16 cellular contexts compared by ENCODE assay signal in the genomic region with DNA sequence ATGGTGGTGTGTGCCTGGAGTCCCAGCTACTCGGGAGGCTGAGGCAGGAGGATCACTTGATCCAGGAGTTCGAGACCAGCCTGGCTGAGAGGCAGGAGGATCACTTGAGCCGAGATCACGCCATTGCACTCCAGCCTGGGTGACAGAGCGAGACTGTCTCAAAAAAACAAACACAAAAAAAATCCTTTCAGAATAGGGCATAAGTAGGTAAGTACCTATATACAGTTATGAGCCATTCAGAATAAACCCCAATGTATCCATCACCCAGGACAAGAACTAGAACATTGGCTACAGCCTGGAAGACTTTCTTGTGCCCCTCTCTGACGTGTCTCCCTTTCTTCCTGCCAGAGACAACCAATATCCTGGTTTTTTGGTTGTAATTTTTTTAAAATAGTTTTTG. TPM values are rescaled to one million over a fixed set of nuclear protein-coding genes. Genes with fewer than 3 reads are reported as not detected.
DNase-seq lines count a peak whose midpoint lies in the region; ATAC-seq, FAIRE-seq and TF ChIP-seq lines count a peak whose summit lies in the region.
"Had no signal": no experiment of that assay in that cellular context is flagged by ENCODE, and none has a peak within 500 bp of the region (broad histone marks: within the 10 kb centered on the region; RNA-seq: fewer than 3 reads in every experiment).

No MANE protein-coding gene starts in this region.

- 73% methylated on average over 6 of the region's 6 CpGs for WGBS in K562 (ENCODE audit: insufficient coverage, low coverage, missing lambda C conversion rate)

- peaks cover 85 to 90% of the 10 kb centered on the region in 2 experiments for H3K4me1 ChIP-seq in HCT116 (ENCODE audit: control insufficient read depth in 1 of 2, insufficient read depth in 2 of 2, low read length in 2 of 2)
- H3K4me1 ChIP-seq in K562 (replicated peaks in 1 of 2; ENCODE audit: control insufficient read depth in 2 of 2, insufficient read depth in 2 of 2, low read length in 2 of 2), result peaks cover 18% of the 10 kb centered on the region in 2 experiments

- peaks cover 4% of the 10 kb centered on the region for H3K9me1 ChIP-seq in K562 (ENCODE audit: control insufficient read depth, insufficient read depth, low read length)

- no peaks in the 10 kb centered on the region; the same call in 1 of the 2 replicates for H3K27me3 Mint-ChIP-seq in HFFc6 (ENCODE audit: insufficient read depth)
- no peaks in the 10 kb centered on the region for H3K27me3 Mint-ChIP-seq in type B pancreatic cell
- H3K27me3 Mint-ChIP-seq: B cell had no signal

- POLR2A ChIA-PET in HCT116 (lab: Charles Lee), result no interaction called here
- POLR2A ChIA-PET in K562 (lab: Yijun Ruan, JAX), result interaction anchor here (0.6 to 1.1 kb wide), 2 partner anchors 10 to 17 kb away, joined by 3 read pairs; no protein-coding TSS in a partner anchor

- in situ Hi-C loops in K562 (cut with MboI), result no loop called here

- peaks cover 8% of the 10 kb centered on the region; the same call in 1 of the 2 replicates for H3K9me3 Mint-ChIP-seq in HFFc6
- no peaks in the 10 kb centered on the region for H3K9me3 Mint-ChIP-seq in type B pancreatic cell
- H3K9me3 Mint-ChIP-seq: CD8-positive, alpha-beta T cell; H9; IgD-negative memory B cell had no signal

- no peaks in the 10 kb centered on the region; the same call in 1 of the 2 replicates for H3K79me2 ChIP-seq in HCT116 (ENCODE audit: insufficient read depth, low read length)
- no peaks in the 10 kb centered on the region for H3K79me2 ChIP-seq in K562 (ENCODE audit: control insufficient read depth, insufficient read depth, low read length)

- H3K36me3 ChIP-seq in HCT116 (ENCODE audit: control insufficient read depth in 1 of 2, insufficient read depth in 2 of 2, low read length in 2 of 2) (no peaks in the 10 kb centered on the region), K562 (ENCODE audit: control insufficient read depth, insufficient read depth, low read length) (no peaks in the 10 kb centered on the region)
- H3K36me3 ChIP-seq: BLaER1 treated with 17β-estradiol and CSF1 and Interleukin-3, amounts not matched to agents 10 nM and 100 nM had no signal

- H3K4me3 Mint-ChIP-seq in HFFc6 (no peak overlapping the region), type B pancreatic cell (no peak overlapping the region)
- H3K4me3 Mint-ChIP-seq: B cell; CD8-positive, alpha-beta T cell; H9; IgD-negative memory B cell had no signal

- no peak overlapping the region for H3K9ac ChIP-seq in HCT116 (ENCODE audit: low read length)
- no peak overlapping the region for H3K9ac ChIP-seq in K562 (ENCODE audit: insufficient read depth in 1 of 2, low read depth in 2 of 2, low read length in 2 of 2)
- H3K9ac ChIP-seq: BLaER1 treated with 17β-estradiol and CSF1 and Interleukin-3, amounts not matched to agents 10 nM and 100 nM had no signal

- TF ChIP-seq RAD21 in HCT116 (IDR thresholded peaks at IDR 0.05; ENCODE audit: low read depth), result no peak
- no peak for TF ChIP-seq RAD21 in K562 (CRISPR knock-in tag; conservative IDR thresholded peaks at IDR 0.05 in 1 of 2, IDR thresholded peaks at IDR 0.05 in 1 of 2)

- BruUV-seq in HCT116 (replicated peaks; lab: Mats Ljungman, UMichigan) (no TSS peak), K562 (replicated peaks; lab: Mats Ljungman, UMichigan) (no TSS peak)

- RAD21 ChIA-PET in HCT116 (lab: Charles Lee; ENCODE audit: low non-redundant PET in 1 of 2, low total read pairs in 2 of 2, uncharacterized antibody in 2 of 2, unreplicated experiment in 2 of 2), result no interaction called here

- no peak for FAIRE-seq in K562 (lab: Jason Lieb, UNC)
- FAIRE-seq: H1 had no signal

- intact Hi-C loops in HCT116 (cut with micrococcal nuclease), result loop anchor here (5.0 kb wide), 1 partner anchor 81 kb away; no protein-coding TSS in a partner anchor
- intact Hi-C loops in K562 (cut with micrococcal nuclease), result no loop called here

- H4K20me1 ChIP-seq in HCT116 (ENCODE audit: insufficient read depth) (no peaks in the 10 kb centered on the region), K562 (replicated peaks; ENCODE audit: control insufficient read depth, insufficient read depth, low read length) (no peaks in the 10 kb centered on the region)

- H3K27ac ChIP-seq in HCT116 (ENCODE audit: low read depth, low read length), result peak overlapping the region; percentile 73
- H3K27ac ChIP-seq in K562 (ENCODE audit: extremely low read depth, low read depth, low read length), result no peak overlapping the region
- H3K27ac ChIP-seq: HL-60 had no signal

- TF ChIP-seq CTCF in HCT116 (IDR thresholded peaks at IDR 0.05 in 2 of 3, conservative IDR thresholded peaks at IDR 0.05 in 1 of 3; ENCODE audit: borderline replicate concordance in 1 of 3, insufficient read depth in 1 of 3, low read depth in 2 of 3, low read length in 2 of 3) (no peak), HFFc6 (IDR thresholded peaks at IDR 0.05) (no peak), K562 (IDR thresholded peaks at IDR 0.05 in 2 of 3, conservative IDR thresholded peaks at IDR 0.05 in 1 of 3; ENCODE audit: insufficient read depth in 2 of 3, low read depth in 1 of 3, low read length in 3 of 3) (no peak), type B pancreatic cell (conservative IDR thresholded peaks at IDR 0.05) (no peak)

- H3K27me3 ChIP-seq in HCT116 (ENCODE audit: insufficient read depth, low read length), result no peaks in the 10 kb centered on the region
- no peaks in the 10 kb centered on the region for H3K27me3 ChIP-seq in K562 (ENCODE audit: control insufficient read depth in 2 of 2, insufficient read depth in 2 of 2, low read length in 2 of 2)

- DNase-seq in HCT116 (ENCODE audit: low read depth, low spot score) (no peak), HFFc6 (no peak), K562 (ENCODE audit: extremely low read depth in 1 of 4, low spot score in 3 of 4) (no peak), type B pancreatic cell (ENCODE audit: extremely low spot score, unreplicated experiment) (peak; percentile 16), mesenteric fat pad (ENCODE audit: low spot score) (no peak)
- DNase-seq: Calu3, DMS79 treated with DMSO at 0.1 percent for 48 hours, GF-D8, H9 had no signal

- no peaks in the 10 kb centered on the region for H3K9me3 ChIP-seq in HCT116 (ENCODE audit: control insufficient read depth in 1 of 2, insufficient read depth in 1 of 2, low read depth in 1 of 2, low read length in 2 of 2)
- no peaks in the 10 kb centered on the region for H3K9me3 ChIP-seq in K562 (replicated peaks; ENCODE audit: control insufficient read depth, insufficient read depth, low read depth, low read length)

- H3K4me3 ChIP-seq in HCT116 (replicated peaks in 1 of 2; ENCODE audit: low read depth in 1 of 2, low read length in 2 of 2) (no peak overlapping the region), K562 (no peak overlapping the region)
- H3K4me3 ChIP-seq: BLaER1 treated with 17β-estradiol and CSF1 and Interleukin-3, amounts not matched to agents 10 nM and 100 nM had no signal

- peak overlapping the region; percentile 26 for H3K27ac Mint-ChIP-seq in HFFc6
- no peak overlapping the region for H3K27ac Mint-ChIP-seq in type B pancreatic cell
- H3K27ac Mint-ChIP-seq: B cell; CD8-positive, alpha-beta T cell; H9 had no signal

- ATAC-seq in HCT116 (no peak), K562 (no peak), SK-N-SH treated with all-trans-retinoic acid at 6 μM for 48 hours (no peak)
- ATAC-seq: CD8-positive, alpha-beta T cell had no signal

- CTCF ChIA-PET in HCT116 (lab: Charles Lee), result no interaction called here
- CTCF ChIA-PET in K562 (lab: Yijun Ruan, JAX; ENCODE audit: low intra/inter-chr PET ratio), result no interaction called here

- H3K4me1 Mint-ChIP-seq in HFFc6 (ENCODE audit: low read depth), result peaks cover 80% of the 10 kb centered on the region
- peaks cover 29% of the 10 kb centered on the region for H3K4me1 Mint-ChIP-seq in type B pancreatic cell (ENCODE audit: unreplicated experiment)

- H3K36me3 Mint-ChIP-seq in HFFc6 (ENCODE audit: low read depth) (peaks cover 15% of the 10 kb centered on the region), type B pancreatic cell (peaks cover 3% of the 10 kb centered on the region)
- H3K36me3 Mint-ChIP-seq: CD8-positive, alpha-beta T cell had no signal

- no peak for TF ChIP-seq EP300 in K562 (IDR thresholded peaks at IDR 0.05; ENCODE audit: low read length)

- no peak for TF ChIP-seq POLR2A in HCT116 (IDR thresholded peaks at IDR 0.05; ENCODE audit: borderline replicate concordance, extremely low read depth, insufficient read depth, insufficient read length)
- TF ChIP-seq POLR2A in K562 (conservative IDR thresholded peaks at IDR 0.05), result no peak

- H3K4me2 ChIP-seq in HCT116 (ENCODE audit: low read length) (no peak overlapping the region), K562 (ENCODE audit: insufficient read depth, low read length) (no peak overlapping the region)

- no peaks in the 10 kb centered on the region for H3K9me2 ChIP-seq in HCT116 (ENCODE audit: insufficient read depth)

- no peak overlapping the region for H2AFZ ChIP-seq in HCT116 (ENCODE audit: low read depth, low read length, poor library complexity, severe bottlenecking)
- no peak overlapping the region for H2AFZ ChIP-seq in K562 (ENCODE audit: low read depth, low read length)

TF ChIP-seq in SK-N-SH treated with all-trans-retinoic acid at 6 μM for 48 hours, 23 proteins besides CTCF, POLR2A, EP300 and RAD21 (continues in another document):
- no peak for TF ChIP-seq ISL1 (CRISPR knock-in tag; IDR thresholded peaks at IDR 0.05)
- no peak for TF ChIP-seq SNAI2 (CRISPR knock-in tag; IDR thresholded peaks at IDR 0.05)
- TF ChIP-seq ZFP3 (CRISPR knock-in tag; IDR thresholded peaks at IDR 0.05), result no peak

RNA-seq across cellular contexts. Expression of a gene that starts 54.3 kb away (rescaled TPM):
- total RNA-seq in HCT116 (2021; ENCODE audit: unreplicated experiment), result 689 TPM
- polyA plus RNA-seq in HCT116 (2012), result 259 and 345 TPM in 2 replicates
- total RNA-seq in HFFc6 (2021; fragmentation: NEBNext Ultra II Directional; extraction: Animal tissue kit (Norgen Biotek cat#: 25700)), result 100 to 1,000 TPM; 135 to 151 (median 140) TPM
- 46.6 and 100 TPM in 2 replicates for total RNA-seq in K562 (2011; cell fraction: chromatin; rRNA removed; ENCODE audit: low replicate concordance)
- total RNA-seq in K562 (2011; cell fraction: nucleolus; rRNA removed), result 19.2 and 28.7 TPM in 2 replicates
- 61.2 and 107 TPM in 2 replicates for total RNA-seq in K562 (2011; cell fraction: nucleoplasm; rRNA removed)
- total RNA-seq in K562 (2014; rRNA removed), result 29.9 and 69.7 TPM in 2 replicates
- total RNA-seq in K562 (2014; rRNA removed; fragmentation: Illumina TruSeq; extraction: Trizol), result 133 and 137 TPM in 2 replicates
- total RNA-seq in K562 (2015; rRNA removed; fragmentation: Illumina TruSeq; extraction: Trizol), result 98.0 and 101 TPM in 2 replicates
- 103 and 107 TPM in 2 replicates for total RNA-seq in K562 (2021)
- polyA plus RNA-seq in K562 (2011; rRNA removed), result 196 and 274 TPM in 2 replicates
- 134 and 189 TPM in 2 replicates for polyA plus RNA-seq in K562 (2011; cell fraction: cytosol; rRNA removed)
- 41.9 and 62.4 TPM in 2 replicates for polyA plus RNA-seq in K562 (2011; cell fraction: nucleus; rRNA removed)
- polyA plus RNA-seq in K562 (2012), result 83.3 and 92.2 TPM in 2 replicates
- polyA plus RNA-seq in K562 (2014; fragmentation: Illumina TruSeq; extraction: Trizol), result 167 and 198 TPM in 2 replicates
- 100 to 1,000 TPM; 136 to 198 TPM for polyA plus RNA-seq in K562 (2014; fragmentation: Nextera tagmentation; extraction: Ambion mirVana)
- 75.6 and 98.3 TPM in 2 replicates for polyA plus RNA-seq in K562 (2014; rRNA removed)
- polyA minus RNA-seq in K562 (2011; rRNA and poly(A)+ RNA removed), result 158 and 175 TPM in 2 replicates
- polyA minus RNA-seq in K562 (2011; cell fraction: cytosol; rRNA and poly(A)+ RNA removed), result 36.2 and 49.2 TPM in 2 replicates
- 18.0 and 42.0 TPM in 2 replicates for polyA minus RNA-seq in K562 (2011; cell fraction: nucleus; rRNA and poly(A)+ RNA removed)
- 91.9 and 104 TPM in 2 replicates for total RNA-seq in type B pancreatic cell (ENCODE audit: low replicate concordance)
- 62.5 TPM for total RNA-seq in mesenteric fat pad
